In the genomic region with DNA sequence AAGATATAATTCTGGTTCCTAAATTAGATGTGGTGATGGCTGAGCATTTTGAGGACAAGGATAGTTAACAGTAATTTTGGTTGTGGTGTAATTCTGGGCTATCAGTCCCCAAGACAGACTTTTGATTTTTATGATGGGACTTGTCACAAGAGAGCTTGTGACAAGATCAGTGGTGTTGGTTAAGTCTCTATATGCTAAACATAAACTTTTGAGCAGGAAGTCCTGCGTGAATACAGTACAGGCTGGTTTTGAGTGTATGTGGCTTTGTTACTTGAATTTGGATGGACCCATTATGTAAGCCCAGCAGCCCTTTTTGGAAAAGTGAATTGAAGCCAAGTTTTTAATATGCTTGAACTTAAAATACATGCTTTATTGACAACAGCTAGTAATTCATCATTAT, we compare ENCODE assay signal across 21 cellular contexts. TPM values are rescaled to one million over a fixed set of nuclear protein-coding genes. Genes with fewer than 3 reads are reported as not detected.
DNase-seq lines count a peak whose midpoint lies in the region; ATAC-seq, FAIRE-seq and TF ChIP-seq lines count a peak whose summit lies in the region.
"Had no signal": no experiment of that assay in that cellular context is flagged by ENCODE, and none has a peak within 500 bp of the region (broad histone marks: within the 10 kb centered on the region; RNA-seq: fewer than 3 reads in every experiment).

No MANE protein-coding gene starts in this region.

- H3K36me3 ChIP-seq in CD8-positive, alpha-beta T cell (ENCODE audit: insufficient read depth, low read length): peaks cover 19% of the 10 kb centered on the region
- H3K36me3 ChIP-seq: prostate gland had no signal

- POLR2A ChIA-PET in CD8-positive, alpha-beta T cell (lab: Charles Lee): interaction anchor here (0.7 to 2.3 kb wide), 6 partner anchors 10 to 201 kb away, joined by 3 to 8 read pairs (median 3); a partner anchor contains a TSS
- POLR2A ChIA-PET in activated CD8-positive, alpha-beta T cell treated with anti-CD3 and anti-CD28 coated beads, Interleukin-2, amount 10 ng/mL, durations not matched to agents 7 days and 5 days (lab: Charles Lee): interaction anchor here (0.8 to 1.2 kb wide), 2 partner anchors 12 to 29 kb away, joined by 3 read pairs; no protein-coding TSS in a partner anchor

- no peaks in the 10 kb centered on the region for H3K9me3 ChIP-seq in CD8-positive, alpha-beta T cell (ENCODE audit: low read length)
- H3K9me3 ChIP-seq: prostate gland, sigmoid colon had no signal

- H3K4me1 ChIP-seq in CD8-positive, alpha-beta T cell (ENCODE audit: insufficient read depth, low read length): peaks cover 90% of the 10 kb centered on the region
- H3K4me1 ChIP-seq: prostate gland, sigmoid colon had no signal

- in situ Hi-C loops in KBM-7 (cut with MboI; ENCODE audit: low pct_unique_long_range_greater_than_20kb, low sequenced_read_pairs): no loop called here

- H3K4me3 Mint-ChIP-seq in T-helper 1 cell treated with Interleukin-12 subunit alpha and Interleukin-12 subunit beta and Interleukin-4 antibody, amounts not matched to agents 30 μg/mL and 1 μg/mL, for 36 hours: peak overlapping the region; percentile 22
- peak overlapping the region; percentile 40 for H3K4me3 Mint-ChIP-seq in CD8-positive, alpha-beta T cell
- no peak overlapping the region for H3K4me3 Mint-ChIP-seq in activated CD8-positive, alpha-beta T cell treated with anti-CD3 and anti-CD28 coated beads, Interleukin-2, amount 10 ng/mL, durations not matched to agents 7 days and 5 days
- H3K4me3 Mint-ChIP-seq in naive B cell: no peak overlapping the region

- no peaks in the 10 kb centered on the region for H3K9me3 Mint-ChIP-seq in T-helper 1 cell treated with Interleukin-12 subunit alpha and Interleukin-12 subunit beta and Interleukin-4 antibody, amounts not matched to agents 30 μg/mL and 1 μg/mL, for 36 hours
- no peaks in the 10 kb centered on the region for H3K9me3 Mint-ChIP-seq in CD8-positive, alpha-beta T cell
- no peaks in the 10 kb centered on the region for H3K9me3 Mint-ChIP-seq in activated CD8-positive, alpha-beta T cell treated with anti-CD3 and anti-CD28 coated beads, Interleukin-2, amount 10 ng/mL, durations not matched to agents 7 days and 5 days (ENCODE audit: insufficient read depth)
- peaks cover 0 to 13% (median 10%) of the 10 kb centered on the region in 7 donors for H3K9me3 Mint-ChIP-seq in naive B cell

- peaks cover 78% of the 10 kb centered on the region for H3K4me1 Mint-ChIP-seq in T-helper 1 cell treated with Interleukin-12 subunit alpha and Interleukin-12 subunit beta and Interleukin-4 antibody, amounts not matched to agents 30 μg/mL and 1 μg/mL, for 36 hours (ENCODE audit: low read depth)
- H3K4me1 Mint-ChIP-seq in CD8-positive, alpha-beta T cell (ENCODE audit: low read depth): peaks cover 93% of the 10 kb centered on the region
- H3K4me1 Mint-ChIP-seq in activated CD8-positive, alpha-beta T cell treated with anti-CD3 and anti-CD28 coated beads, Interleukin-2, amount 10 ng/mL, durations not matched to agents 7 days and 5 days (ENCODE audit: low read depth): peaks cover 83% of the 10 kb centered on the region
- H3K4me1 Mint-ChIP-seq in naive B cell: peaks cover 50 to 76% (median 65%) of the 10 kb centered on the region in 3 donors

- TF ChIP-seq POLR2A in GM12892 (IDR thresholded peaks at IDR 0.05; ENCODE audit: low read depth, low read length): no peak

- ATAC-seq in CD8-positive, alpha-beta T cell: no peak
- ATAC-seq in activated CD8-positive, alpha-beta T cell treated with anti-CD3 and anti-CD28 coated beads, Interleukin-2, amount 10 ng/mL, durations not matched to agents 7 days and 5 days: peak; percentile 54
- ATAC-seq in naive B cell (ENCODE audit: low read depth in 2 of 2) (no peak), HG03280 (IDR thresholded peaks at IDR 0.05; ENCODE audit: unreplicated experiment) (no peak)
- ATAC-seq: Right ventricle myocardium inferior had no signal

- no peaks in the 10 kb centered on the region for H3K27me3 Mint-ChIP-seq in T-helper 1 cell treated with Interleukin-12 subunit alpha and Interleukin-12 subunit beta and Interleukin-4 antibody, amounts not matched to agents 30 μg/mL and 1 μg/mL, for 36 hours (ENCODE audit: low read depth)
- H3K27me3 Mint-ChIP-seq in CD8-positive, alpha-beta T cell (ENCODE audit: low read depth): no peaks in the 10 kb centered on the region
- H3K27me3 Mint-ChIP-seq in activated CD8-positive, alpha-beta T cell treated with anti-CD3 and anti-CD28 coated beads, Interleukin-2, amount 10 ng/mL, durations not matched to agents 7 days and 5 days (ENCODE audit: low read depth): no peaks in the 10 kb centered on the region
- H3K27me3 Mint-ChIP-seq in naive B cell: no peaks in the 10 kb centered on the region

- CTCF ChIA-PET in CD8-positive, alpha-beta T cell (lab: Charles Lee): interaction anchor here (0.6 to 4.4 kb wide), 15 partner anchors 9 to 203 kb away, joined by 3 to 35 read pairs (median 5); a partner anchor contains a TSS
- CTCF ChIA-PET in activated CD8-positive, alpha-beta T cell treated with anti-CD3 and anti-CD28 coated beads, Interleukin-2, amount 10 ng/mL, durations not matched to agents 7 days and 5 days (lab: Charles Lee): interaction anchor here (0.7 to 3.6 kb wide), 20 partner anchors 10 to 358 kb away, joined by 3 to 36 read pairs (median 4); no protein-coding TSS in a partner anchor

- peaks cover 68% of the 10 kb centered on the region for H3K36me3 Mint-ChIP-seq in T-helper 1 cell treated with Interleukin-12 subunit alpha and Interleukin-12 subunit beta and Interleukin-4 antibody, amounts not matched to agents 30 μg/mL and 1 μg/mL, for 36 hours (ENCODE audit: low read depth)
- H3K36me3 Mint-ChIP-seq in CD8-positive, alpha-beta T cell: peaks cover 89% of the 10 kb centered on the region
- peaks cover 75% of the 10 kb centered on the region for H3K36me3 Mint-ChIP-seq in activated CD8-positive, alpha-beta T cell treated with anti-CD3 and anti-CD28 coated beads, Interleukin-2, amount 10 ng/mL, durations not matched to agents 7 days and 5 days (ENCODE audit: low read depth)
- peaks cover 42 to 51% of the 10 kb centered on the region in 2 donors for H3K36me3 Mint-ChIP-seq in naive B cell

- FAIRE-seq in GM12892 (lab: Jason Lieb, UNC): no peak
- FAIRE-seq: GM18507 had no signal

- intact Hi-C loops in CD8-positive, alpha-beta T cell (cut with DNase I, micrococcal nuclease): loop anchor here (1.0 to 5.0 kb wide), 9 partner anchors 12 to 357 kb away; a partner anchor contains a TSS

- H3K27ac Mint-ChIP-seq in T-helper 1 cell treated with Interleukin-12 subunit alpha and Interleukin-12 subunit beta and Interleukin-4 antibody, amounts not matched to agents 30 μg/mL and 1 μg/mL, for 36 hours: peak overlapping the region; percentile 72
- H3K27ac Mint-ChIP-seq in CD8-positive, alpha-beta T cell: peak overlapping the region; percentile 80
- peak overlapping the region; percentile 75 for H3K27ac Mint-ChIP-seq in activated CD8-positive, alpha-beta T cell treated with anti-CD3 and anti-CD28 coated beads, Interleukin-2, amount 10 ng/mL, durations not matched to agents 7 days and 5 days
- H3K27ac Mint-ChIP-seq in naive B cell: peak overlapping the region in 5 of 6 donors; percentile 30 to 80 (median 60)

- no peak overlapping the region for H3K27ac ChIP-seq in CD8-positive, alpha-beta T cell (ENCODE audit: low read depth, low read length)
- H3K27ac ChIP-seq: 22Rv1, prostate gland, sigmoid colon had no signal

- no peaks in the 10 kb centered on the region for H3K27me3 ChIP-seq in CD8-positive, alpha-beta T cell (ENCODE audit: insufficient read depth, low read length)
- H3K27me3 ChIP-seq: sigmoid colon had no signal

- H3K4me3 ChIP-seq in CD8-positive, alpha-beta T cell (ENCODE audit: low read depth, low read length): no peak overlapping the region
- H3K4me3 ChIP-seq: lung, prostate gland, sigmoid colon had no signal

- no peak for TF ChIP-seq CTCF in CD8-positive, alpha-beta T cell (IDR thresholded peaks at IDR 0.05)

- DNase-seq in T-helper 1 cell (no peak), naive B cell (no peak), GM12892 (ENCODE audit: insufficient read length) (no peak), KBM-7 (no peak)
- no peak for DNase-seq in CD8-positive, alpha-beta T cell
- DNase-seq in activated CD8-positive, alpha-beta T cell treated with anti-CD3 and anti-CD28 coated beads, Interleukin-2, amount 10 ng/mL, durations not matched to agents 7 days and 5 days: no peak
- DNase-seq: DMS53, GDM1, kidney glomerular epithelial cell, NCI-H2107, NCI-H446, NCI-H82, sigmoid colon, trophoblast cell had no signal

RNA-seq across cellular contexts. Expression of a gene that starts 38.9 kb away (rescaled TPM):
- total RNA-seq in CD8-positive, alpha-beta T cell: 100 to 1,000 TPM; 231 to 234 TPM
- 10 to 100 TPM; 33.9 to 34.4 TPM for total RNA-seq in activated CD8-positive, alpha-beta T cell treated with anti-CD3 and anti-CD28 coated beads, Interleukin-2, amount 10 ng/mL, durations not matched to agents 7 days and 5 days
- polyA plus RNA-seq in naive B cell (ENCODE audit: low read depth in 6 of 6): 1 to 10 TPM; 4.0 to 6.2 (median 4.6) TPM
- polyA plus RNA-seq in GM12892 (2012; ENCODE audit: missing spikeins): 2.0 TPM

Comparison
In these comparisons a context has a peak if more than half of its experiments do, and no peak if none do; other contexts are left out.
1. H3K4me3 Mint-ChIP-seq: peak in T-helper 1 cell treated with Interleukin-12 subunit alpha and Interleukin-12 subunit beta and Interleukin-4 antibody, amounts not matched to agents 30 μg/mL and 1 μg/mL, for 36 hours (single experiment) and CD8-positive, alpha-beta T cell (single experiment); none in activated CD8-positive, alpha-beta T cell treated with anti-CD3 and anti-CD28 coated beads, Interleukin-2, amount 10 ng/mL, durations not matched to agents 7 days and 5 days (single experiment) and naive B cell (0 of 8).
2. RNA of a gene that starts 38.9 kb away (total RNA-seq): 231 to 234 TPM in CD8-positive, alpha-beta T cell; 33.9 to 34.4 TPM in activated CD8-positive, alpha-beta T cell treated with anti-CD3 and anti-CD28 coated beads, Interleukin-2, amount 10 ng/mL, durations not matched to agents 7 days and 5 days; every median in the first group is over 4 times any median in the second.
3. Peak in every context shown above with its lines, with median percentiles within 50 percentile points of each other: H3K27ac Mint-ChIP-seq.